In the genomic region with DNA sequence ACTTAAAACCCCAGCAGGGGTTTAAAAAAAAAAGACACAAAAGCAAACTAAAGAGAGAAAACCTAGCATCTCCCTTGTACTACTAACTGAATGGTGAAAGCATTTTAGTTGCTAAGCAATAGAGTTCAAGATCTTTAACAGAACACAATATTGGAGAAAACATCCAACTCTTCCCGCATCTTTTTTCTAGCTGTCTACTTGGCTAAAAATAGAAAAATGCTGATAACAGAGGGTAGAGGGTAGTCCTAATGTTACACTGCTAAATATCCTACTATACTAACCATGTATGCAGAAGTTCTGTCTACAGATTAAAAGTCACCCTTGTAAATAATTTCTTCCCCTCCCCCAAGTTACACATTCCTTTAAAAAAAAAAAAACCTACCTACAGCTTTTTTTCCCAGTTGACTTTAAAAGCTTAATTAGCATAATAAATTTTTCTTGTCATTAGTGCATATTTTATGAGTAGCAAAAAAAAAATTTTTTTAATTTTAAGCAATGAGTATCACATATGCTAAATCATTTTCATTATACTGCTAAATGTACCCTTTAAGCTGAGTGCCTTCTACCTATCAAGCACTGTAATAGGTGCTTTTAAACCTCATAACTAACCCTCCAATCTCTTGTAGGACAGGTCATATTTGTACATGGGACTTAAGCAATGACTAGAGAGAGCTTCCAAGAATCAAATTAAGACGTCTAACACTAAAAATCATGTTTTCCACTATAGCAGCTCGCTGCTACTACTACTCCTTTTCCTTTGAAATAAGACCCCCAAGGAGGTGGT, we compare ENCODE assay signal across 18 cellular contexts. TPM values are rescaled to one million over a fixed set of nuclear protein-coding genes. Genes with fewer than 3 reads are reported as not detected.
A peak's percentile ranks its signal among the peaks of the same experiment; 100 is the strongest.
DNase-seq lines count a peak whose midpoint lies in the region; ATAC-seq, FAIRE-seq and TF ChIP-seq lines count a peak whose summit lies in the region.
"Had no signal": no experiment of that assay in that cellular context is flagged by ENCODE, and none has a peak within 500 bp of the region (broad histone marks: within the 10 kb centered on the region; RNA-seq: fewer than 3 reads in every experiment).

No MANE protein-coding gene starts in this region.

- H4K20me1 ChIP-seq in HepG2 (ENCODE audit: insufficient read depth, low read length), result peaks cover 54% of the 10 kb centered on the region

- no peaks in the 10 kb centered on the region for H3K9me3 Mint-ChIP-seq in stimulated activated effector memory CD8-positive, alpha-beta T cell treated with anti-CD3 and anti-CD28 coated beads, Interleukin-12 subunit alpha, Interleukin-12 subunit beta, amount 100 ng/mL, for 72 hours
- H3K9me3 Mint-ChIP-seq: activated naive CD4-positive, alpha-beta T cell treated with anti-CD3 and anti-CD28 coated beads, Interleukin-2, amount 50 U/mL, for 72 hours had no signal

- intact Hi-C loops in HepG2 (cut with micrococcal nuclease; ENCODE audit: unreplicated experiment), result loop anchor here (10.0 kb wide), 1 partner anchor 234 kb away; no protein-coding TSS in a partner anchor
- intact Hi-C loops in right lobe of liver (cut with DNase I), result no loop called here

- H3K9me3 ChIP-seq in HepG2 (ENCODE audit: low read length) (no peaks in the 10 kb centered on the region), right lobe of liver (no peaks in the 10 kb centered on the region), SK-N-MC (ENCODE audit: low read depth, low read length) (no peaks in the 10 kb centered on the region), iPS-18a (ENCODE audit: control insufficient read depth, low read depth, low read length) (no peaks in the 10 kb centered on the region), gastroesophageal sphincter (no peaks in the 10 kb centered on the region)
- H3K9me3 ChIP-seq: esophagus muscularis mucosa, psoas muscle, uterus had no signal

- POLR2A ChIA-PET in HepG2 (lab: Yijun Ruan, JAX), result interaction anchor here (0.5 kb wide), 1 partner anchor 11 kb away, joined by 5 read pairs; no protein-coding TSS in a partner anchor

- H3K4me1 Mint-ChIP-seq in stimulated activated effector memory CD8-positive, alpha-beta T cell treated with anti-CD3 and anti-CD28 coated beads, Interleukin-12 subunit alpha, Interleukin-12 subunit beta, amount 100 ng/mL, for 72 hours, result peaks cover 35% of the 10 kb centered on the region

- H3K36me3 Mint-ChIP-seq in stimulated activated effector memory CD8-positive, alpha-beta T cell treated with anti-CD3 and anti-CD28 coated beads, Interleukin-12 subunit alpha, Interleukin-12 subunit beta, amount 100 ng/mL, for 72 hours, result peaks cover 97% of the 10 kb centered on the region

- BruUV-seq in HepG2 (replicated peaks; lab: Mats Ljungman, UMichigan), result no TSS peak

- ATAC-seq in HepG2 (no peak; the same call in 2 of the 3 replicates), right lobe of liver (no peak), gastroesophageal sphincter (no peak)
- ATAC-seq in stimulated activated effector memory CD8-positive, alpha-beta T cell treated with anti-CD3 and anti-CD28 coated beads, Interleukin-12 subunit alpha, Interleukin-12 subunit beta, amount 100 ng/mL, for 72 hours, result peak; percentile 48
- ATAC-seq: activated naive CD4-positive, alpha-beta T cell treated with anti-CD3 and anti-CD28 coated beads, Interleukin-2, amount 50 U/mL, for 72 hours had no signal

- no peak overlapping the region for H2AFZ ChIP-seq in HepG2 (ENCODE audit: low read length)

- TF ChIP-seq CTCF in HepG2 (CRISPR knock-in tag; IDR thresholded peaks at IDR 0.05), result no peak
- TF ChIP-seq CTCF in right lobe of liver (IDR thresholded peaks at IDR 0.05), result no peak
- no peak for TF ChIP-seq CTCF in gastroesophageal sphincter (IDR thresholded peaks at IDR 0.05)
- no peak for TF ChIP-seq CTCF in coronary artery (IDR thresholded peaks at IDR 0.05)

- H3K9ac ChIP-seq in HepG2 (ENCODE audit: insufficient read depth, low read depth, low read length), result no peak overlapping the region
- no peak overlapping the region for H3K9ac ChIP-seq in SK-N-MC (ENCODE audit: insufficient read length)
- H3K9ac ChIP-seq in iPS-18a (ENCODE audit: low read length), result no peak overlapping the region

- H3K4me1 ChIP-seq in HepG2 (ENCODE audit: insufficient read depth, low read length), result peaks cover 56% of the 10 kb centered on the region
- H3K4me1 ChIP-seq in right lobe of liver, result peaks cover 0 to 19% (median 4%) of the 10 kb centered on the region in 4 donors
- H3K4me1 ChIP-seq in iPS-18a (ENCODE audit: control insufficient read depth, low read depth, low read length), result peaks cover 31% of the 10 kb centered on the region
- H3K4me1 ChIP-seq in gastroesophageal sphincter, result peaks cover 7 to 73% (median 15%) of the 10 kb centered on the region in 3 donors
- H3K4me1 ChIP-seq: uterus had no signal

- H3K36me3 ChIP-seq in HepG2 (replicated peaks in 1 of 2; ENCODE audit: control insufficient read depth in 1 of 2, insufficient read depth in 2 of 2, low read length in 2 of 2) (peaks cover 8 to 36% of the 10 kb centered on the region in 2 experiments), right lobe of liver (no peaks in the 10 kb centered on the region), SK-N-MC (ENCODE audit: insufficient read depth, low read length) (peaks cover 84% of the 10 kb centered on the region), iPS-18a (ENCODE audit: control insufficient read depth, low read depth, low read length) (peaks cover 39% of the 10 kb centered on the region), gastroesophageal sphincter (peaks cover 0 to 12% of the 10 kb centered on the region in 2 donors)
- H3K36me3 ChIP-seq: uterus had no signal

- no peak for DNase-seq in HepG2 (ENCODE audit: low spot score)
- no peak for DNase-seq in right lobe of liver
- DNase-seq in SK-N-MC (ENCODE audit: low read depth, low spot score), result no peak
- DNase-seq in stimulated activated effector memory CD8-positive, alpha-beta T cell treated with anti-CD3 and anti-CD28 coated beads, Interleukin-12 subunit alpha, Interleukin-12 subunit beta, amount 100 ng/mL, for 72 hours (ENCODE audit: low spot score in 2 of 2), result peak in 1 of 2 donors; percentile 15
- DNase-seq in kidney glomerular epithelial cell (lab: John Stamatoyannopoulos, UW), result no peak
- no peak for DNase-seq in coronary artery (ENCODE audit: low spot score)
- DNase-seq: activated CD8-positive, alpha-beta memory T cell treated with anti-CD3 and anti-CD28 coated beads, Interleukin-2, amount 10 ng/mL, durations not matched to agents 7 days and 5 days; hypothalamus; mammary epithelial cell; NCI-H1436; NCI-H510A; psoas muscle; stimulated activated CD4-positive, alpha-beta T cell treated with anti-CD3 and anti-CD28 coated beads, Interleukin-1b, Interleukin-23, amount 100 ng/mL, for 48 hours; uterus had no signal

- H3K4me2 ChIP-seq in HepG2 (ENCODE audit: low read depth, low read length), result no peak overlapping the region

- no peaks in the 10 kb centered on the region for H3K27me3 ChIP-seq in HepG2 (ENCODE audit: control insufficient read depth in 1 of 2, insufficient read depth in 2 of 2, low read length in 2 of 2)
- H3K27me3 ChIP-seq in right lobe of liver, result no peaks in the 10 kb centered on the region
- H3K27me3 ChIP-seq in iPS-18a (ENCODE audit: control insufficient read depth, insufficient read depth, low read length), result no peaks in the 10 kb centered on the region
- no peaks in the 10 kb centered on the region for H3K27me3 ChIP-seq in gastroesophageal sphincter
- H3K27me3 ChIP-seq: esophagus muscularis mucosa, uterus had no signal

- TF ChIP-seq RAD21 in HepG2 (CRISPR knock-in tag; IDR thresholded peaks at IDR 0.05), result no peak

- no peak for FAIRE-seq in HepG2 (lab: Jason Lieb, UNC)

- H3K4me3 ChIP-seq in HepG2 (replicated peaks in 1 of 3; ENCODE audit: insufficient read depth in 1 of 3, low read depth in 2 of 3, low read length in 3 of 3) (no peak overlapping the region), right lobe of liver (no peak overlapping the region), SK-N-MC (no peak overlapping the region), iPS-18a (ENCODE audit: low read length) (no peak overlapping the region), gastroesophageal sphincter (no peak overlapping the region), coronary artery (no peak overlapping the region)
- H3K4me3 ChIP-seq: esophagus muscularis mucosa, psoas muscle, uterus had no signal

- peaks cover 99% of the 10 kb centered on the region for H3K79me2 ChIP-seq in HepG2 (ENCODE audit: insufficient read depth, low read length)

- H3K27ac ChIP-seq in HepG2 (ENCODE audit: extremely low read length, insufficient read depth, low read length) (peak overlapping the region; percentile 1), right lobe of liver (no peak overlapping the region), SK-N-MC (peak overlapping the region; percentile 2; the same call in 1 of the 2 replicates), iPS-18a (ENCODE audit: low read length) (peak overlapping the region; percentile 4), gastroesophageal sphincter (peak overlapping the region in 1 of 4 donors; percentile 11), coronary artery (no peak overlapping the region)
- H3K27ac ChIP-seq: psoas muscle, uterus had no signal

- WGBS in HepG2 (ENCODE audit: low lambda C conversion rate), result 86% methylated on average over 3 of the region's 3 CpGs
- 58% methylated on average over 3 of the region's 3 CpGs for WGBS in right lobe of liver (ENCODE audit: insufficient coverage, low coverage, low lambda C conversion rate, missing lambda C conversion rate)
- 44 to 49% methylated on average over 3 of the region's 3 CpGs for WGBS in gastroesophageal sphincter (ENCODE audit: low coverage in 1 of 2), 2 donors

- CTCF ChIA-PET in HepG2 (lab: Yijun Ruan, JAX; ENCODE audit: low intra/inter-chr PET ratio, low total read pairs), result no interaction called here

- in situ Hi-C loops in HepG2 (cut with HindIII; ENCODE audit: extremely low pct_ligation_motif_present, low pct_unique_long_range_greater_than_20kb), result no loop called here

- TF ChIP-seq EP300 in HepG2 (IDR thresholded peaks at IDR 0.05; ENCODE audit: low read depth in 2 of 2, low read length in 2 of 2) (no peak), HepG2 (CRISPR knock-in tag; IDR thresholded peaks at IDR 0.05; ENCODE audit: borderline replicate concordance) (no peak), gastroesophageal sphincter (IDR thresholded peaks at IDR 0.05) (no peak)

- peak overlapping the region; percentile 37 for H3K27ac Mint-ChIP-seq in stimulated activated effector memory CD8-positive, alpha-beta T cell treated with anti-CD3 and anti-CD28 coated beads, Interleukin-12 subunit alpha, Interleukin-12 subunit beta, amount 100 ng/mL, for 72 hours
- H3K27ac Mint-ChIP-seq: activated CD8-positive, alpha-beta memory T cell treated with anti-CD3 and anti-CD28 coated beads, Interleukin-2, amount 10 ng/mL, durations not matched to agents 7 days and 5 days; activated naive CD4-positive, alpha-beta T cell treated with anti-CD3 and anti-CD28 coated beads, Interleukin-2, amount 50 U/mL, for 72 hours had no signal

- TF ChIP-seq POLR2A in HepG2 (IDR thresholded peaks at IDR 0.05; ENCODE audit: insufficient read depth in 1 of 2, low read depth in 2 of 2, low read length in 2 of 2) (no peak), right lobe of liver (IDR thresholded peaks at IDR 0.05) (no peak), gastroesophageal sphincter (IDR thresholded peaks at IDR 0.05) (no peak)

- H3K4me3 Mint-ChIP-seq in stimulated activated effector memory CD8-positive, alpha-beta T cell treated with anti-CD3 and anti-CD28 coated beads, Interleukin-12 subunit alpha, Interleukin-12 subunit beta, amount 100 ng/mL, for 72 hours, result no peak overlapping the region
- H3K4me3 Mint-ChIP-seq: activated CD8-positive, alpha-beta memory T cell treated with anti-CD3 and anti-CD28 coated beads, Interleukin-2, amount 10 ng/mL, durations not matched to agents 7 days and 5 days had no signal

RNA-seq across cellular contexts. Expression of gene XPO1, which starts 7.6 kb away (rescaled TPM):
- total RNA-seq in HepG2 (2016; rRNA removed; fragmentation: Illumina TruSeq; extraction: Trizol), result 212 and 301 TPM in 2 replicates
- total RNA-seq in HepG2 (2016; cell fraction: cytosol; rRNA removed; fragmentation: Illumina TruSeq; extraction: Trizol; ENCODE audit: low read depth), result 126 and 139 TPM in 2 replicates
- 218 and 301 TPM in 2 replicates for total RNA-seq in HepG2 (2016; cell fraction: insoluble cytoplasmic fraction; rRNA removed; fragmentation: Illumina TruSeq; extraction: Trizol)
- total RNA-seq in HepG2 (2016; cell fraction: membrane; rRNA removed; fragmentation: Illumina TruSeq; extraction: Trizol), result 90.9 and 111 TPM in 2 replicates
- total RNA-seq in HepG2 (2016; cell fraction: nucleus; rRNA removed; fragmentation: Illumina TruSeq; extraction: Trizol), result 246 and 260 TPM in 2 replicates
- polyA plus RNA-seq in HepG2 (2011; rRNA removed), result 43.7 and 67.4 TPM in 2 replicates
- polyA plus RNA-seq in HepG2 (2011; cell fraction: cytosol; rRNA removed), result 17.5 and 27.0 TPM in 2 replicates
- 81.7 and 90.4 TPM in 2 replicates for polyA plus RNA-seq in HepG2 (2011; cell fraction: nucleus; rRNA removed)
- polyA plus RNA-seq in HepG2 (2012), result 75.3 and 92.2 TPM in 2 replicates
- 5.3 and 6.2 TPM in 2 replicates for polyA plus RNA-seq in HepG2 (2016; cell fraction: cytosol; fragmentation: Illumina TruSeq; extraction: Trizol; ENCODE audit: low read depth)
- 187 and 199 TPM in 2 replicates for polyA plus RNA-seq in HepG2 (2016; cell fraction: insoluble cytoplasmic fraction; fragmentation: Illumina TruSeq; extraction: Trizol; ENCODE audit: low read depth)
- polyA plus RNA-seq in HepG2 (2016; cell fraction: membrane; fragmentation: Illumina TruSeq; extraction: Trizol; ENCODE audit: low read depth), result 23.1 and 26.6 TPM in 2 replicates
- 273 and 284 TPM in 2 replicates for polyA plus RNA-seq in HepG2 (2016; cell fraction: nucleus; fragmentation: Illumina TruSeq; extraction: Trizol; ENCODE audit: insufficient read depth, low read depth)
- polyA minus RNA-seq in HepG2 (2011; rRNA and poly(A)+ RNA removed; ENCODE audit: low replicate concordance), result 42.1 and 110 TPM in 2 replicates
- 55.4 and 63.7 TPM in 2 replicates for polyA minus RNA-seq in HepG2 (2011; cell fraction: cytosol; rRNA and poly(A)+ RNA removed)
- polyA minus RNA-seq in HepG2 (2011; cell fraction: nucleus; rRNA and poly(A)+ RNA removed), result 201 and 221 TPM in 2 replicates
- 10 to 100 TPM; 38.6 to 63.2 (median 51.2) TPM for total RNA-seq in right lobe of liver
- total RNA-seq in gastroesophageal sphincter, result 100 to 1,000 TPM in 1 of 4 donors, 10 to 100 TPM in 3; 66.5 to 102 (median 72.1) TPM

RNA-seq across cellular contexts. Expression of gene USP34, which starts 59.7 kb away (rescaled TPM):
- 100 and 155 TPM in 2 replicates for total RNA-seq in HepG2 (2016; rRNA removed; fragmentation: Illumina TruSeq; extraction: Trizol)
- 43.5 and 56.3 TPM in 2 replicates for total RNA-seq in HepG2 (2016; cell fraction: cytosol; rRNA removed; fragmentation: Illumina TruSeq; extraction: Trizol; ENCODE audit: low read depth)
- total RNA-seq in HepG2 (2016; cell fraction: insoluble cytoplasmic fraction; rRNA removed; fragmentation: Illumina TruSeq; extraction: Trizol), result 93.9 and 148 TPM in 2 replicates
- total RNA-seq in HepG2 (2016; cell fraction: membrane; rRNA removed; fragmentation: Illumina TruSeq; extraction: Trizol), result 37.1 and 44.6 TPM in 2 replicates
- total RNA-seq in HepG2 (2016; cell fraction: nucleus; rRNA removed; fragmentation: Illumina TruSeq; extraction: Trizol), result 155 and 174 TPM in 2 replicates
- polyA plus RNA-seq in HepG2 (2011; rRNA removed), result 79.9 and 99.2 TPM in 2 replicates
- 38.9 and 63.9 TPM in 2 replicates for polyA plus RNA-seq in HepG2 (2011; cell fraction: cytosol; rRNA removed)
- 110 and 113 TPM in 2 replicates for polyA plus RNA-seq in HepG2 (2011; cell fraction: nucleus; rRNA removed)
- polyA plus RNA-seq in HepG2 (2012), result 88.4 and 89.7 TPM in 2 replicates
- 4.3 and 5.9 TPM in 2 replicates for polyA plus RNA-seq in HepG2 (2016; cell fraction: cytosol; fragmentation: Illumina TruSeq; extraction: Trizol; ENCODE audit: low read depth)
- polyA plus RNA-seq in HepG2 (2016; cell fraction: insoluble cytoplasmic fraction; fragmentation: Illumina TruSeq; extraction: Trizol; ENCODE audit: low read depth), result 126 and 130 TPM in 2 replicates
- 13.7 and 17.5 TPM in 2 replicates for polyA plus RNA-seq in HepG2 (2016; cell fraction: membrane; fragmentation: Illumina TruSeq; extraction: Trizol; ENCODE audit: low read depth)
- polyA plus RNA-seq in HepG2 (2016; cell fraction: nucleus; fragmentation: Illumina TruSeq; extraction: Trizol; ENCODE audit: insufficient read depth, low read depth), result 191 and 219 TPM in 2 replicates
- polyA minus RNA-seq in HepG2 (2011; rRNA and poly(A)+ RNA removed; ENCODE audit: low replicate concordance), result 132 and 183 TPM in 2 replicates
- polyA minus RNA-seq in HepG2 (2011; cell fraction: cytosol; rRNA and poly(A)+ RNA removed), result 93.0 and 99.9 TPM in 2 replicates
- polyA minus RNA-seq in HepG2 (2011; cell fraction: nucleus; rRNA and poly(A)+ RNA removed), result 468 and 469 TPM in 2 replicates
- total RNA-seq in right lobe of liver, result 10 to 100 TPM; 33.3 to 57.1 (median 41.5) TPM
- 100 to 1,000 TPM; 120 to 210 (median 157) TPM for total RNA-seq in gastroesophageal sphincter

Comparison
In these comparisons a context has a peak if more than half of its experiments do, and no peak if none do; other contexts are left out.
1. H3K27ac ChIP-seq: peak in HepG2 (single experiment), SK-N-MC (single experiment) and iPS-18a (single experiment); none in right lobe of liver (0 of 3) and coronary artery (0 of 2).